Comparison of ENCODE assay signal across 1 cellular context in genomic region chr1:178724734-178725602, GRCh38.
TF ChIP-seq lines count a peak whose summit lies in the region.

RALGPS2 (plus strand) TSS chr1:178725244; CDS start chr1:178776765, 51,521 bp downstream.

TF ChIP-seq in HEK293, 187 proteins besides CTCF, POLR2A, EP300 and RAD21 (continued from another document and continues in another):
- TF ChIP-seq ZNF324 (tag by site-specific recombination; IDR thresholded peaks at IDR 0.05) (no peak), ZNF529 (tag by site-specific recombination; IDR thresholded peaks at IDR 0.05; ENCODE audit: insufficient replicate concordance) (no peak), ZFP69B (tag by site-specific recombination; IDR thresholded peaks at IDR 0.05) (no peak), ZBTB11 (tag by site-specific recombination; conservative IDR thresholded peaks at IDR 0.05; ENCODE audit: low read depth) (peak; percentile 58), MEIS1 (CRISPR knock-in tag; IDR thresholded peaks at IDR 0.05; ENCODE audit: borderline replicate concordance) (no peak), ZNF157 (tag by site-specific recombination; IDR thresholded peaks at IDR 0.05) (no peak), PRDM2 (tag by site-specific recombination; IDR thresholded peaks at IDR 0.05; ENCODE audit: borderline replicate concordance) (no peak), WT1 (tag by site-specific recombination; IDR thresholded peaks at IDR 0.05) (no peak), PRDM6 (tag by site-specific recombination; IDR thresholded peaks at IDR 0.05) (no peak), ZNF830 (tag by site-specific recombination; IDR thresholded peaks at IDR 0.05; ENCODE audit: low read depth) (no peak), REST (tag by site-specific recombination; IDR thresholded peaks at IDR 0.05) (no peak), TSHZ1 (tag by site-specific recombination; IDR thresholded peaks at IDR 0.05; ENCODE audit: borderline replicate concordance) (no peak), GLI4 (tag by site-specific recombination; IDR thresholded peaks at IDR 0.05) (no peak), SCRT2 (tag by site-specific recombination; IDR thresholded peaks at IDR 0.05) (0 out of 2 replicates have a peak, but pooled peaks have one; percentile 15), KLF10 (tag by site-specific recombination; IDR thresholded peaks at IDR 0.05) (no peak; the same call in 1 of the 2 replicates), ZSCAN5A (tag by site-specific recombination; IDR thresholded peaks at IDR 0.05) (no peak), ZNF558 (tag by site-specific recombination; IDR thresholded peaks at IDR 0.05) (no peak), PATZ1 (tag by site-specific recombination; IDR thresholded peaks at IDR 0.05) (peak; percentile 74; the same call in 1 of the 2 replicates), ZSCAN16 (tag by site-specific recombination; IDR thresholded peaks at IDR 0.05) (no peak), ZNF184 (tag by site-specific recombination; IDR thresholded peaks at IDR 0.05) (no peak), ZNF24 (tag by site-specific recombination; IDR thresholded peaks at IDR 0.05) (no peak), ZNF843 (tag by site-specific recombination; IDR thresholded peaks at IDR 0.05) (no peak), ZNF350 (tag by site-specific recombination; IDR thresholded peaks at IDR 0.05) (no peak), ZNF560 (tag by site-specific recombination; IDR thresholded peaks at IDR 0.05; ENCODE audit: borderline replicate concordance) (peak; percentile 63; the same call in 1 of the 2 replicates), ZBTB10 (tag by site-specific recombination; IDR thresholded peaks at IDR 0.05) (no peak), ZBTB1 (tag by site-specific recombination; IDR thresholded peaks at IDR 0.05) (no peak), ZNF76 (tag by site-specific recombination; IDR thresholded peaks at IDR 0.05; ENCODE audit: borderline replicate concordance, low read depth) (no peak)
